ENCODE assay signal across 24 cellular contexts in genomic region chr1:38352869-38353268, GRCh38.
"Had no signal": no experiment of that assay in that cellular context is flagged by ENCODE, and none has a peak within 500 bp of the region (broad histone marks: within the 10 kb centered on the region; RNA-seq: fewer than 3 reads in every experiment).

No MANE protein-coding gene starts in this region.

- ATAC-seq: activated CD8-positive, alpha-beta T cell treated with anti-CD3 and anti-CD28 coated beads for 36 hours; activated T-cell treated with anti-CD3 and anti-CD28 coated beads, Interleukin-2, amount 50 U/mL, for 4 hours; activated T-helper 17 cell treated with anti-CD3 and anti-CD28 coated beads, Interleukin-2, amount 50 U/mL, for 72 hours; body of pancreas; foreskin keratinocyte; gastrocnemius medialis; heart left ventricle had no signal

- H3K27me3 ChIP-seq: body of pancreas, foreskin keratinocyte, gastrocnemius medialis had no signal

- H3K27ac ChIP-seq: body of pancreas, esophagus muscularis mucosa, foreskin keratinocyte, gastrocnemius medialis, heart left ventricle had no signal

- DNase-seq: activated CD4-positive, alpha-beta T cell treated with anti-CD3 and anti-CD28 coated beads for 48 hours; activated CD4-positive, alpha-beta T cell treated with anti-CD3 and anti-CD28 coated beads, Interleukin-2, amount 50 U/mL, for 1 hour; activated CD4-positive, alpha-beta T cell treated with anti-CD3 and anti-CD28 coated beads, Interleukin-2, amount 50 U/mL, for 48 hours; activated CD8-positive, alpha-beta memory T cell treated with anti-CD3 and anti-CD28 coated beads for 24 hours; activated CD8-positive, alpha-beta T cell treated with anti-CD3 and anti-CD28 coated beads for 36 hours; activated effector memory CD4-positive, alpha-beta T cell treated with Interleukin-2 at 50 U/mL for 16 hours; activated gamma-delta T cell treated with Interleukin-2 at 50 U/mL for 16 hours; activated naive CD4-positive, alpha-beta T cell treated with anti-CD3 and anti-CD28 coated beads, Interleukin-2, amount 50 U/mL, for 16 hours; activated naive CD4-positive, alpha-beta T cell treated with Interleukin-2 at 50 U/mL for 16 hours; activated T-cell treated with anti-CD3 and anti-CD28 coated beads, Interleukin-2, amount 50 U/mL, for 4 hours; amniotic stem cell; aorta; body of pancreas; effector CD8-positive, alpha-beta T cell; erythroblast; foreskin keratinocyte; gastrocnemius medialis; glutamatergic neuron; heart left ventricle; T-helper 2 cell had no signal

- H3K4me3 ChIP-seq: body of pancreas, esophagus muscularis mucosa, gastrocnemius medialis, heart left ventricle had no signal

- H3K4me1 ChIP-seq: body of pancreas, esophagus muscularis mucosa, foreskin keratinocyte, gastrocnemius medialis, heart left ventricle had no signal

- H3K4me1 Mint-ChIP-seq: activated T-helper 17 cell treated with anti-CD3 and anti-CD28 coated beads, Interleukin-2, amount 50 U/mL, for 72 hours had no signal

- H3K4me3 Mint-ChIP-seq: activated CD8-positive, alpha-beta T cell treated with anti-CD3 and anti-CD28 coated beads for 36 hours; activated naive CD8-positive, alpha-beta T cell; activated T-cell treated with anti-CD3 and anti-CD28 coated beads, Interleukin-2, amount 50 U/mL, for 4 hours; activated T-helper 17 cell treated with anti-CD3 and anti-CD28 coated beads, Interleukin-2, amount 50 U/mL, for 72 hours had no signal

- H3K36me3 Mint-ChIP-seq: activated naive CD8-positive, alpha-beta T cell had no signal

- FAIRE-seq: colon had no signal

- H3K27ac Mint-ChIP-seq: activated CD8-positive, alpha-beta T cell treated with anti-CD3 and anti-CD28 coated beads for 36 hours; activated naive CD8-positive, alpha-beta T cell; activated T-helper 17 cell treated with anti-CD3 and anti-CD28 coated beads, Interleukin-2, amount 50 U/mL, for 72 hours had no signal

- H3K36me3 ChIP-seq: esophagus muscularis mucosa, gastrocnemius medialis, heart left ventricle had no signal
